In the genomic region with DNA sequence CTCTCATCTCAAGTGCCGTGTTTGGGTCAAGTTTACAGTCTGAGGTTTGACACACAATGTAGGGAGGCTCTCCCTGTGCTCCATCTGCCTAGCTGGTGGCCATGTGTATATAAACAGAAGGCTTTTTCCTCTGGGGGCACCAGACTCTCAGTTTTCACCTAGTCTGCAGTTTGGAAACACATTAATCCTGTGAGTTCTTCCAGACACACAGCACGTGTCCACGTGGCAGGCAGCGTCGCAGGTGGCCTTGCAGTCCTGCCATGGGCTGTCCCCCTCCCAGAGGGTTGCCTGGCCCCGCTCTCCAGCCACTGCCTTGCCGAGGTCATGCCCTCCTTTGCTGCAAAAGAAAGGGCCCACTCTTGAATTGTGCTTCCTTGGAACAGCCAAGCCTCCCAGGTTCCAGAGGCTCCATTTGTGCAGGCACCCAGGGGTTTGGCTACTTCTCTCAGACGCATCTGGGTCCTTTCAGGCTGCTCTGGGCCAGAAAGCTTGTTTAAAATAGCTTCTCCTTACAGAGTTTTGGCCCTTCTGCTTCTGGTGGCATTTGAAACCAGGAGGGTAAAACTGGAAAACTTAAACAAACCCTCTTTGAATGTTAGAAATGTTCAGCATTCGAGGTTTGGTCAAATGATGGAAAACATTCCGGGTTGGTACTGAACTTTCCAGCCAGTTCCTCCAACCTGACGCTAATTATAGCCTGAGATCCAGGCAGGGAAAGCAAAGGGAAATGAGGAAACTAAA, we compare ENCODE assay signal across 1 cellular context.
TF ChIP-seq lines count a peak whose summit lies in the region.

No MANE protein-coding gene starts in this region.

TF ChIP-seq in IMR-90, 13 proteins besides CTCF, POLR2A, EP300 and RAD21 (continued from another document):
- TF ChIP-seq, protein P1, sequence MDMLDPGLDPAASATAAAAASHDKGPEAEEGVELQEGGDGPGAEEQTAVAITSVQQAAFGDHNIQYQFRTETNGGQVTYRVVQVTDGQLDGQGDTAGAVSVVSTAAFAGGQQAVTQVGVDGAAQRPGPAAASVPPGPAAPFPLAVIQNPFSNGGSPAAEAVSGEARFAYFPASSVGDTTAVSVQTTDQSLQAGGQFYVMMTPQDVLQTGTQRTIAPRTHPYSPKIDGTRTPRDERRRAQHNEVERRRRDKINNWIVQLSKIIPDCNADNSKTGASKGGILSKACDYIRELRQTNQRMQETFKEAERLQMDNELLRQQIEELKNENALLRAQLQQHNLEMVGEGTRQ (IDR thresholded peaks at IDR 0.05; ENCODE audit: low read depth, low read length), result no peak
- TF ChIP-seq MXI1 (IDR thresholded peaks at IDR 0.05; ENCODE audit: borderline replicate concordance, low read depth, low read length) (no peak), BHLHE40 (IDR thresholded peaks at IDR 0.05; ENCODE audit: low read depth, low read length) (no peak), CEBPB (IDR thresholded peaks at IDR 0.05; ENCODE audit: low read depth, low read length) (no peak), MAFK (IDR thresholded peaks at IDR 0.05; ENCODE audit: low read depth, low read length) (no peak)
